ENCODE assay signal across 3 cellular contexts in genomic region chr2:241782053-241782452, GRCh38. TPM values are rescaled to one million over a fixed set of nuclear protein-coding genes. Genes with fewer than 3 reads are reported as not detected.
"Had no signal": no experiment of that assay in that cellular context is flagged by ENCODE, and none has a peak within 500 bp of the region (broad histone marks: within the 10 kb centered on the region; RNA-seq: fewer than 3 reads in every experiment).

No MANE protein-coding gene starts in this region.

RNA-seq across cellular contexts. Expression of gene GAL3ST2, which starts 5.4 kb away (rescaled TPM):
- total RNA-seq: HT-29, HT1080, IMR-90 had no signal

RNA-seq across cellular contexts. Expression of gene NEU4, which starts 26.9 kb away (rescaled TPM):
- total RNA-seq: HT1080, IMR-90 had no signal
